Comparison of ENCODE assay signal across 17 cellular contexts in genomic region chr5:146945722-146946121, GRCh38.
A peak's percentile ranks its signal among the peaks of the same experiment; 100 is the strongest.
DNase-seq lines count a peak whose midpoint lies in the region; ATAC-seq, FAIRE-seq and TF ChIP-seq lines count a peak whose summit lies in the region.
"Had no signal": no experiment of that assay in that cellular context is flagged by ENCODE, and none has a peak within 500 bp of the region (broad histone marks: within the 10 kb centered on the region; RNA-seq: fewer than 3 reads in every experiment).

No MANE protein-coding gene starts in this region.

- peak overlapping the region; percentile 69 for H2AK5ac ChIP-seq in mesenchymal stem cell (ENCODE audit: low read length, severe bottlenecking)

- H4K91ac ChIP-seq in mesenchymal stem cell (ENCODE audit: low read length), result no peak overlapping the region

- H3K23ac ChIP-seq in mesenchymal stem cell (ENCODE audit: low read length in 2 of 2), result no peak overlapping the region

- no peaks in the 10 kb centered on the region for H3K36me3 ChIP-seq in liver (ENCODE audit: control insufficient read depth in 4 of 4, insufficient read depth in 3 of 4, low read depth in 1 of 4, low read length in 3 of 4)
- H3K36me3 ChIP-seq in HepG2 (replicated peaks in 1 of 2; ENCODE audit: control insufficient read depth in 1 of 2, insufficient read depth in 2 of 2, low read length in 2 of 2), result no peaks in the 10 kb centered on the region
- H3K36me3 ChIP-seq in body of pancreas (replicated peaks in 1 of 2; ENCODE audit: insufficient read depth in 1 of 2, low read depth in 2 of 2), result no peaks in the 10 kb centered on the region
- H3K36me3 ChIP-seq in mesenchymal stem cell (ENCODE audit: control insufficient read depth in 1 of 2, insufficient read depth in 2 of 2, low read depth in 1 of 2, low read length in 2 of 2), result no peaks in the 10 kb centered on the region
- H3K36me3 ChIP-seq in testis (ENCODE audit: low read depth, missing control alignments), result no peaks in the 10 kb centered on the region
- H3K36me3 ChIP-seq: BLaER1 treated with 17β-estradiol and CSF1 and Interleukin-3, amounts not matched to agents 10 nM and 100 nM; HAP-1 had no signal

- TF ChIP-seq RAD21 in liver (IDR thresholded peaks at IDR 0.05), result no peak
- TF ChIP-seq RAD21 in HepG2 (CRISPR knock-in tag; IDR thresholded peaks at IDR 0.05), result no peak

- no peak overlapping the region for H3K9ac ChIP-seq in liver (ENCODE audit: low read depth in 1 of 2, low read length in 2 of 2)
- no peak overlapping the region for H3K9ac ChIP-seq in HepG2 (ENCODE audit: insufficient read depth, low read depth, low read length)
- H3K9ac ChIP-seq in mesenchymal stem cell (ENCODE audit: low read length), result no peak overlapping the region
- H3K9ac ChIP-seq: BLaER1 treated with 17β-estradiol and CSF1 and Interleukin-3, amounts not matched to agents 10 nM and 100 nM had no signal

- no peak overlapping the region for H2BK15ac ChIP-seq in mesenchymal stem cell (ENCODE audit: low read depth, poor library complexity, severe bottlenecking)

- in situ Hi-C loops in HepG2 (cut with HindIII; ENCODE audit: extremely low pct_ligation_motif_present, low pct_unique_long_range_greater_than_20kb), result no loop called here

- no peaks in the 10 kb centered on the region for H3K79me2 ChIP-seq in HepG2 (ENCODE audit: insufficient read depth, low read length)

- H3K79me1 ChIP-seq in mesenchymal stem cell (replicated peaks; ENCODE audit: low read length, poor library complexity, severe bottlenecking), result no peaks in the 10 kb centered on the region

- TF ChIP-seq POLR2A in HepG2 (IDR thresholded peaks at IDR 0.05; ENCODE audit: insufficient read depth in 1 of 2, low read depth in 2 of 2, low read length in 2 of 2) (no peak), body of pancreas (IDR thresholded peaks at IDR 0.05) (no peak), testis (IDR thresholded peaks at IDR 0.05) (no peak)

- no peak for ATAC-seq in HepG2
- ATAC-seq in body of pancreas, result peak; percentile 52
- ATAC-seq in HG02623 (IDR thresholded peaks at IDR 0.05; ENCODE audit: unreplicated experiment), result no peak
- ATAC-seq: CD8-positive, alpha-beta T cell; GM12878 had no signal

- H2BK12ac ChIP-seq in mesenchymal stem cell (ENCODE audit: low read length in 2 of 2), result no peak overlapping the region

- H3K4me1 ChIP-seq in liver (ENCODE audit: control insufficient read depth in 4 of 4, insufficient read depth in 4 of 4, low read length in 3 of 4) (peaks cover 1 to 25% (median 21%) of the 10 kb centered on the region in 4 donors), HepG2 (ENCODE audit: insufficient read depth, low read length) (peaks cover 15% of the 10 kb centered on the region), body of pancreas (peaks cover 30% of the 10 kb centered on the region), mesenchymal stem cell (ENCODE audit: control insufficient read depth, insufficient read depth, low read depth, low read length) (no peaks in the 10 kb centered on the region), testis (no peaks in the 10 kb centered on the region)
- H3K4me1 ChIP-seq: BLaER1 treated with 17β-estradiol and CSF1 and Interleukin-3, amounts not matched to agents 10 nM and 100 nM; HAP-1 had no signal

- H2AFZ ChIP-seq in HepG2 (ENCODE audit: low read length) (no peak overlapping the region), mesenchymal stem cell (ENCODE audit: low read depth, low read length) (no peak overlapping the region)

- H3K27ac ChIP-seq in liver (ENCODE audit: low read depth in 1 of 2, low read length in 2 of 2), result peak overlapping the region in 1 of 2 donors; percentile 3
- no peak overlapping the region for H3K27ac ChIP-seq in HepG2 (ENCODE audit: extremely low read length, insufficient read depth, low read length)
- H3K27ac ChIP-seq in body of pancreas, result no peak overlapping the region
- H3K27ac ChIP-seq in mesenchymal stem cell (ENCODE audit: low read length, poor library complexity, severe bottlenecking), result no peak overlapping the region
- H3K27ac ChIP-seq in testis, result no peak overlapping the region
- H3K27ac ChIP-seq: BLaER1 treated with 17β-estradiol and CSF1 and Interleukin-3, amounts not matched to agents 10 nM and 100 nM had no signal

- H3K4ac ChIP-seq in mesenchymal stem cell (ENCODE audit: low read depth in 1 of 2, low read length in 2 of 2), result no peak overlapping the region

- no peak overlapping the region for H3K14ac ChIP-seq in mesenchymal stem cell (ENCODE audit: low read length in 2 of 2)

- WGBS in liver, result 32% methylated on average over 5 of the region's 5 CpGs
- WGBS in HepG2 (ENCODE audit: low lambda C conversion rate), result 3% methylated on average over 5 of the region's 5 CpGs
- 15 to 19% methylated on average over 5 of the region's 5 CpGs for WGBS in body of pancreas, 2 donors
- 80% methylated on average over 5 of the region's 5 CpGs for WGBS in mesenchymal stem cell
- WGBS in testis, 2 donors, result 69 to 81% methylated on average over 5 of the region's 5 CpGs

- H3K9me3 ChIP-seq in liver (ENCODE audit: control insufficient read depth in 4 of 4, low read length in 3 of 4) (no peaks in the 10 kb centered on the region), HepG2 (ENCODE audit: low read length) (no peaks in the 10 kb centered on the region), body of pancreas (no peaks in the 10 kb centered on the region), mesenchymal stem cell (ENCODE audit: control insufficient read depth, low read length) (no peaks in the 10 kb centered on the region), testis (no peaks in the 10 kb centered on the region)
- H3K9me3 ChIP-seq: BLaER1 treated with 17β-estradiol and CSF1 and Interleukin-3, amounts not matched to agents 10 nM and 100 nM; HAP-1 had no signal

- no peaks in the 10 kb centered on the region for H4K20me1 ChIP-seq in HepG2 (ENCODE audit: insufficient read depth, low read length)
- H4K20me1 ChIP-seq: BLaER1 treated with 17β-estradiol and CSF1 and Interleukin-3, amounts not matched to agents 10 nM and 100 nM had no signal

- H3K27me3 ChIP-seq in liver (ENCODE audit: control insufficient read depth in 4 of 4, insufficient read depth in 4 of 4, low read length in 3 of 4) (no peaks in the 10 kb centered on the region), HepG2 (ENCODE audit: control insufficient read depth in 1 of 2, insufficient read depth in 2 of 2, low read length in 2 of 2) (no peaks in the 10 kb centered on the region), body of pancreas (no peaks in the 10 kb centered on the region), mesenchymal stem cell (ENCODE audit: control insufficient read depth in 1 of 2, insufficient read depth in 1 of 2, low read length in 2 of 2) (no peaks in the 10 kb centered on the region), testis (no peaks in the 10 kb centered on the region)
- H3K27me3 ChIP-seq: BLaER1 treated with 17β-estradiol and CSF1 and Interleukin-3, amounts not matched to agents 10 nM and 100 nM had no signal

- no peak overlapping the region for H2BK120ac ChIP-seq in mesenchymal stem cell (ENCODE audit: low read depth, low read length)

- CTCF ChIA-PET in HepG2 (lab: Yijun Ruan, JAX; ENCODE audit: low intra/inter-chr PET ratio, low total read pairs), result no interaction called here

- H2BK5ac ChIP-seq in mesenchymal stem cell (ENCODE audit: low read depth, low read length, poor library complexity, severe bottlenecking), result no peak overlapping the region

- H3K4me3 ChIP-seq in liver (ENCODE audit: low read depth in 1 of 3, low read length in 3 of 3), result no peak overlapping the region
- H3K4me3 ChIP-seq in HepG2 (replicated peaks in 1 of 3; ENCODE audit: insufficient read depth in 1 of 3, low read depth in 2 of 3, low read length in 3 of 3), result no peak overlapping the region; a peak in 1 of 6 replicates
- H3K4me3 ChIP-seq in body of pancreas, result no peak overlapping the region
- no peak overlapping the region for H3K4me3 ChIP-seq in mesenchymal stem cell (ENCODE audit: insufficient read depth in 1 of 2, low read depth in 1 of 2, low read length in 2 of 2)
- H3K4me3 ChIP-seq in testis, result no peak overlapping the region
- H3K4me3 ChIP-seq: BLaER1 treated with 17β-estradiol and CSF1 and Interleukin-3, amounts not matched to agents 10 nM and 100 nM; GM12878; HAP-1 had no signal

- TF ChIP-seq EP300 in HepG2 (IDR thresholded peaks at IDR 0.05; ENCODE audit: low read depth in 2 of 2, low read length in 2 of 2), result no peak
- no peak for TF ChIP-seq EP300 in HepG2 (CRISPR knock-in tag; IDR thresholded peaks at IDR 0.05; ENCODE audit: borderline replicate concordance)

- TF ChIP-seq CTCF in liver (IDR thresholded peaks at IDR 0.05; ENCODE audit: low read depth, low read length, missing input control), result no peak
- no peak for TF ChIP-seq CTCF in HepG2 (CRISPR knock-in tag; IDR thresholded peaks at IDR 0.05)
- no peak for TF ChIP-seq CTCF in body of pancreas (IDR thresholded peaks at IDR 0.05)
- TF ChIP-seq CTCF in testis (IDR thresholded peaks at IDR 0.05), result no peak

- intact Hi-C loops in HepG2 (cut with micrococcal nuclease; ENCODE audit: unreplicated experiment) (no loop called here), body of pancreas (cut with DNase I) (no loop called here), testis (cut with DNase I; ENCODE audit: low total_unique reads) (no loop called here)

- H3K4me2 ChIP-seq in HepG2 (ENCODE audit: low read depth, low read length) (no peak overlapping the region), mesenchymal stem cell (ENCODE audit: low read length, poor library complexity, severe bottlenecking) (no peak overlapping the region)
- H3K4me2 ChIP-seq: BLaER1 treated with 17β-estradiol and CSF1 and Interleukin-3, amounts not matched to agents 10 nM and 100 nM had no signal

- POLR2A ChIA-PET in HepG2 (lab: Yijun Ruan, JAX), result no interaction called here

- no TSS peak for BruUV-seq in HepG2 (replicated peaks; lab: Mats Ljungman, UMichigan)

- no peak overlapping the region for H4K8ac ChIP-seq in mesenchymal stem cell (ENCODE audit: low read length)

- no peak overlapping the region for H3K18ac ChIP-seq in mesenchymal stem cell (ENCODE audit: low read depth in 1 of 2, low read length in 2 of 2)

- DNase-seq in HepG2 (ENCODE audit: low spot score) (no peak), body of pancreas (peak in 2 of 4 donors; percentile 30 to 48), mesenchymal stem cell (no peak), testis (no peak), NCI-H526 (lab: John Stamatoyannopoulos, UW) (no peak), SW 1271 (lab: John Stamatoyannopoulos, UW) (no peak)
- DNase-seq: Calu3; CD8-positive, alpha-beta T cell; DMS79 treated with DMSO at 0.1 percent for 48 hours; GF-D8 had no signal

- FAIRE-seq in HepG2 (lab: Jason Lieb, UNC), result no peak
- FAIRE-seq: GM12878, GM19239, H1 had no signal

TF ChIP-seq in liver, 16 proteins besides CTCF, POLR2A, EP300 and RAD21 (continues in another document):
- TF ChIP-seq HNF4G (IDR thresholded peaks at IDR 0.05), result peak; percentile 37
- TF ChIP-seq RXRA (IDR thresholded peaks at IDR 0.05), result peak in 1 of 2 donors; percentile 34
- TF ChIP-seq NR2F2 (IDR thresholded peaks at IDR 0.05), result no peak

TF ChIP-seq in HepG2, 621 proteins besides CTCF, POLR2A, EP300 and RAD21 (continues in another document):
- TF ChIP-seq ZBTB7A (CRISPR knock-in tag; IDR thresholded peaks at IDR 0.05), result no peak
